Comparison of ENCODE assay signal across 20 cellular contexts in genomic region chr13:31663880-31664585, GRCh38.
A peak's percentile ranks its signal among the peaks of the same experiment; 100 is the strongest.
DNase-seq lines count a peak whose midpoint lies in the region; TF ChIP-seq lines count a peak whose summit lies in the region.
"Had no signal": no experiment of that assay in that cellular context is flagged by ENCODE, and none has a peak within 500 bp of the region (broad histone marks: within the 10 kb centered on the region; RNA-seq: fewer than 3 reads in every experiment).

No MANE protein-coding gene starts in this region.

- no peak overlapping the region for H4K5ac ChIP-seq in H9 (ENCODE audit: insufficient read length, low read depth, low read length)

- no peak overlapping the region for H3K18ac ChIP-seq in H9 (ENCODE audit: insufficient read length, low read depth, low read length)

- TF ChIP-seq POLR2A in lower leg skin (IDR thresholded peaks at IDR 0.05) = no peak

- H3K4me2 ChIP-seq in H9 (ENCODE audit: insufficient read depth, insufficient read length, low read length) (peak overlapping the region; percentile 76), smooth muscle cell (no peak overlapping the region)
- H3K4me2 ChIP-seq: A549 had no signal

- H3K27me3 Mint-ChIP-seq in H9 (ENCODE audit: low read depth) = no peaks in the 10 kb centered on the region

- no peak overlapping the region for H3K23ac ChIP-seq in H9 (ENCODE audit: insufficient read length, low read depth, low read length)

- H3K79me2 ChIP-seq in H9 (ENCODE audit: insufficient read depth, low read length) = no peaks in the 10 kb centered on the region
- H3K79me2 ChIP-seq in smooth muscle cell (ENCODE audit: low read depth) = no peaks in the 10 kb centered on the region

- no peak overlapping the region for H4K91ac ChIP-seq in H9 (ENCODE audit: insufficient read length, low read depth, low read length)

- H3K27ac ChIP-seq in H9 (ENCODE audit: insufficient read length, low read depth, low read length) (peak overlapping the region; percentile 96), ectodermal cell (ENCODE audit: insufficient read depth, low read depth, low read length, poor library complexity, severe bottlenecking) (peak overlapping the region; percentile 54), smooth muscle cell (ENCODE audit: low read depth) (no peak overlapping the region)
- H3K27ac ChIP-seq: A549, Peyer's patch had no signal

- H3K4ac ChIP-seq in H9 (ENCODE audit: low read depth, low read length) = no peak overlapping the region

- H3K36me3 ChIP-seq in ectodermal cell (ENCODE audit: control insufficient read depth, insufficient read depth, low read length) = no peaks in the 10 kb centered on the region
- no peaks in the 10 kb centered on the region for H3K36me3 ChIP-seq in iPS-15b (ENCODE audit: control insufficient read depth, insufficient read depth, low read length)
- H3K36me3 ChIP-seq in smooth muscle cell (ENCODE audit: low read depth) = no peaks in the 10 kb centered on the region
- H3K36me3 ChIP-seq: BE2C, Peyer's patch had no signal

- peak overlapping the region; percentile 34 to 57 for H3K4me3 Mint-ChIP-seq in H9
- H3K4me3 Mint-ChIP-seq: CD4-positive, CD25-positive, alpha-beta regulatory T cell; T-cell had no signal

- H3K27me3 ChIP-seq in H9 (ENCODE audit: insufficient read depth, low read length) (no peaks in the 10 kb centered on the region), ectodermal cell (ENCODE audit: control insufficient read depth, insufficient read depth, low read length, poor library complexity, severe bottlenecking) (no peaks in the 10 kb centered on the region), iPS-15b (ENCODE audit: control insufficient read depth, insufficient read depth, low read length) (no peaks in the 10 kb centered on the region), smooth muscle cell (ENCODE audit: low read depth) (no peaks in the 10 kb centered on the region)
- H3K27me3 ChIP-seq: BE2C, Peyer's patch had no signal

- DNase-seq in H9 = no peak
- no peak for DNase-seq in activated naive CD4-positive, alpha-beta T cell treated with Interleukin-2 at 50 U/mL for 16 hours
- DNase-seq in NCI-H2227 treated with DMSO at 0.1 percent for 48 hours (lab: John Stamatoyannopoulos, UW) = no peak
- no peak for DNase-seq in lower leg skin (ENCODE audit: low spot score in 2 of 2)
- DNase-seq in smooth muscle cell (lab: John Stamatoyannopoulos, UW; ENCODE audit: unreplicated experiment) = no peak
- DNase-seq: BE2C; CD4-positive, CD25-positive, alpha-beta regulatory T cell; EL; KG1; NCI-H1092; NCI-H1436; NCI-H187 treated with DMSO at 0.1 percent for 48 hours; NCI-H510A treated with DMSO at 0.1 percent for 48 hours; NCI-H748 treated with DMSO at 0.1 percent for 48 hours; Peyer's patch; T-cell had no signal

- H4K20me1 ChIP-seq in H9 (ENCODE audit: control insufficient read depth, insufficient read depth, insufficient read length) (no peaks in the 10 kb centered on the region), smooth muscle cell (ENCODE audit: low read depth) (no peaks in the 10 kb centered on the region)

- H3K23me2 ChIP-seq in H9 (ENCODE audit: insufficient read length, low read depth, low read length, poor library complexity, severe bottlenecking) = no peaks in the 10 kb centered on the region

- H2BK12ac ChIP-seq in H9 (ENCODE audit: insufficient read length, low read depth, low read length) = peak overlapping the region; percentile 93

- peaks cover 41 to 45% of the 10 kb centered on the region in 2 experiments for H3K4me1 Mint-ChIP-seq in H9
- H3K4me1 Mint-ChIP-seq: CD4-positive, CD25-positive, alpha-beta regulatory T cell; T-cell had no signal

- H2BK15ac ChIP-seq in H9 (ENCODE audit: low read depth, low read length) = no peak overlapping the region

- no CpG with 5 or more reads among the region's 1 CpG for WGBS in H9 (ENCODE audit: extremely low coverage, insufficient read length, low lambda C conversion rate)
- 0 to 6% methylated on average over 1 of the region's 1 CpG for WGBS in ectodermal cell, 2 experiments
- 17 to 30% methylated on average over 1 of the region's 1 CpG for WGBS in lower leg skin, 2 donors
- 70% methylated on average over 1 of the region's 1 CpG for WGBS in smooth muscle cell (ENCODE audit: low lambda C conversion rate)

- no peak overlapping the region for H3T11ph ChIP-seq in H9 (ENCODE audit: low read length)

- intact Hi-C loops in lower leg skin (cut with DNase I; ENCODE audit: low total_unique reads) = no loop called here

- H2AK5ac ChIP-seq in H9 (ENCODE audit: insufficient read length, low read length) = no peak overlapping the region

- no peak overlapping the region for H3K56ac ChIP-seq in H9 (ENCODE audit: insufficient read length, low read depth, low read length)

- peaks cover 22 to 68% (median 40%) of the 10 kb centered on the region in 3 experiments for H3K36me3 Mint-ChIP-seq in H9 (ENCODE audit: insufficient read depth in 1 of 3, low read depth in 3 of 3)
- H3K36me3 Mint-ChIP-seq: CD4-positive, CD25-positive, alpha-beta regulatory T cell; T-cell had no signal

- H2BK5ac ChIP-seq in H9 (ENCODE audit: insufficient read length, low read length) = peak overlapping the region; percentile 61

- H3K9me3 Mint-ChIP-seq in H9 = peaks cover 40 to 49% of the 10 kb centered on the region in 2 experiments

- no peak overlapping the region for H3K9ac ChIP-seq in H9 (ENCODE audit: extremely low read depth, insufficient read length, low read length)
- H3K9ac ChIP-seq in iPS-15b (ENCODE audit: low read depth, low read length) = no peak overlapping the region
- no peak overlapping the region for H3K9ac ChIP-seq in smooth muscle cell (ENCODE audit: low read depth)

- no peak overlapping the region for H2BK120ac ChIP-seq in H9 (ENCODE audit: low read depth, low read length, poor library complexity, severe bottlenecking)

- H3K14ac ChIP-seq in H9 (ENCODE audit: insufficient read depth, low read length) = no peak overlapping the region

- no peak overlapping the region for H4K8ac ChIP-seq in H9 (replicated peaks; ENCODE audit: insufficient read length, low read depth, low read length)

- no peak overlapping the region for H2BK20ac ChIP-seq in H9 (ENCODE audit: low read depth, low read length, poor library complexity, severe bottlenecking)

- H2AFZ ChIP-seq in H9 (ENCODE audit: low read length) = no peak overlapping the region
- no peak overlapping the region for H2AFZ ChIP-seq in smooth muscle cell (ENCODE audit: low read depth)

- H3K4me3 ChIP-seq in ectodermal cell (ENCODE audit: insufficient read depth, low read depth, low read length) = no peak overlapping the region
- H3K4me3 ChIP-seq in iPS-15b (ENCODE audit: low read depth, low read length) = peak overlapping the region; percentile 20
- H3K4me3 ChIP-seq in lower leg skin (ENCODE audit: low read depth, poor library complexity, severe bottlenecking) = no peak overlapping the region
- H3K4me3 ChIP-seq in smooth muscle cell = no peak overlapping the region
- H3K4me3 ChIP-seq: A549, GM12878, Peyer's patch had no signal

- H3K27ac Mint-ChIP-seq in H9 = peak overlapping the region; percentile 80 to 99 (median 99)
- H3K27ac Mint-ChIP-seq: CD4-positive, CD25-positive, alpha-beta regulatory T cell; T-cell had no signal

- H3K9me3 ChIP-seq in H9 (ENCODE audit: control insufficient read depth, low read depth, low read length) (no peaks in the 10 kb centered on the region), ectodermal cell (ENCODE audit: control insufficient read depth, low read length) (no peaks in the 10 kb centered on the region), iPS-15b (ENCODE audit: control insufficient read depth, insufficient read depth, low read length) (peaks cover 3% of the 10 kb centered on the region), smooth muscle cell (replicated peaks; ENCODE audit: low read depth) (no peaks in the 10 kb centered on the region)
- H3K9me3 ChIP-seq: A549, BE2C, Peyer's patch had no signal

- no peaks in the 10 kb centered on the region for H3F3A ChIP-seq in smooth muscle cell (ENCODE audit: low read depth)

- H3K4me1 ChIP-seq in H9 (ENCODE audit: insufficient read depth, low read length) = peaks cover 5% of the 10 kb centered on the region; the same call in 1 of the 2 replicates
- H3K4me1 ChIP-seq in ectodermal cell (ENCODE audit: control insufficient read depth, insufficient read depth, low read length) = peaks cover 8% of the 10 kb centered on the region
- peaks cover 24% of the 10 kb centered on the region for H3K4me1 ChIP-seq in iPS-15b (ENCODE audit: control insufficient read depth, insufficient read depth, low read length)
- peaks cover 11% of the 10 kb centered on the region for H3K4me1 ChIP-seq in smooth muscle cell (ENCODE audit: low read depth)
- H3K4me1 ChIP-seq: A549, BE2C, Peyer's patch had no signal

- no peaks in the 10 kb centered on the region for H3K79me1 ChIP-seq in H9 (ENCODE audit: insufficient read depth, low read depth, low read length, poor library complexity, severe bottlenecking)

- no peak for TF ChIP-seq CTCF in H9 (conservative IDR thresholded peaks at IDR 0.05)
- no peak for TF ChIP-seq CTCF in lower leg skin (IDR thresholded peaks at IDR 0.05)
- TF ChIP-seq CTCF in smooth muscle cell (IDR thresholded peaks at IDR 0.05; ENCODE audit: borderline replicate concordance, insufficient read depth, poor library complexity, severe bottlenecking) = no peak
